ENCODE assay signal across 11 cellular contexts in the genomic region with DNA sequence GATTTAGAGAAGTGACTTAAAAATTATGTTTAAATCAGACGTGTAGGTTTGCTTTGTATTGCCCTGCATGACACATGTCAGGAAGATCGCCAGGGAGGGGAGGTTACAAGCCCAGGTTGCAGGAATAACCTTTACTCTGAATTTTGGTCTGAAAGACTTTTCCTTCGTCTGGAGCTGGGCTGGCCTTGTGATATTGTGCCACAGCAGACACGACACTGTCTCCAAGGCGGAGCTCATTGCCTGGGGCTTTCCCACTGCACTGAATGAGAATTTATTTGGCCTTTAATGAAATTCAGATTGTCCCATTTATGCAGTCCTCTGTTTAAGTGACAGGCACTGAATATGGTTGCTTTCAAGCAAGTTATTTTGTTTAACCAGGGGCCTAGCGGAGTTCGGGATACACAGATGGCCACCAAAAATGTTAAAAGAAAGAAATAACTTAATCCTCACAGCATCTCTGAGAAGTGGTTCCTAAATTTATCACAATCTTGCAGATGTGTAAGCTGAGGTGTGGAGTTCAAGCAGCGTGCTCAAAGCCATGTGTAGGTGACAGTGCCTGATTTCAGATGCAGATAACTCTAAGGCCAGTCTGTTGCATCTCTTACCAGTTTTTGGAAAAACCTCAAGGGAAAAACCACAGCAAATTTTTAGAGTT. TPM values are rescaled to one million over a fixed set of nuclear protein-coding genes. Genes with fewer than 3 reads are reported as not detected.
DNase-seq lines count a peak whose midpoint lies in the region; ATAC-seq and TF ChIP-seq lines count a peak whose summit lies in the region.
"Had no signal": no experiment of that assay in that cellular context is flagged by ENCODE, and none has a peak within 500 bp of the region (broad histone marks: within the 10 kb centered on the region; RNA-seq: fewer than 3 reads in every experiment).

No MANE protein-coding gene starts in this region.

- H3K4me3 Mint-ChIP-seq in activated CD4-positive, alpha-beta memory T cell treated with anti-CD3 and anti-CD28 coated beads for 36 hours: peak overlapping the region; percentile 66
- peak overlapping the region; percentile 77 to 82 for H3K4me3 Mint-ChIP-seq in effector memory CD8-positive, alpha-beta T cell
- no peak overlapping the region for H3K4me3 Mint-ChIP-seq in progenitor cell of endocrine pancreas (ENCODE audit: low read depth)

- peaks cover 90% of the 10 kb centered on the region for H3K4me1 Mint-ChIP-seq in activated CD4-positive, alpha-beta memory T cell treated with anti-CD3 and anti-CD28 coated beads for 36 hours (ENCODE audit: low read depth)
- peaks cover 82 to 89% of the 10 kb centered on the region in 2 donors for H3K4me1 Mint-ChIP-seq in effector memory CD8-positive, alpha-beta T cell (ENCODE audit: low read depth in 2 of 2)
- peaks cover 1% of the 10 kb centered on the region for H3K4me1 Mint-ChIP-seq in progenitor cell of endocrine pancreas (ENCODE audit: low read depth)

- peak overlapping the region; percentile 91 for H3K27ac Mint-ChIP-seq in activated CD4-positive, alpha-beta memory T cell treated with anti-CD3 and anti-CD28 coated beads for 36 hours
- peak overlapping the region; percentile 94 to 99 for H3K27ac Mint-ChIP-seq in effector memory CD8-positive, alpha-beta T cell
- no peak overlapping the region for H3K27ac Mint-ChIP-seq in progenitor cell of endocrine pancreas

- POLR2A ChIA-PET in activated CD4-positive, alpha-beta memory T cell treated with anti-CD3 and anti-CD28 coated beads for 36 hours (lab: Charles Lee): interaction anchor here (0.6 to 2.3 kb wide), 8 partner anchors 10 to 74 kb away, joined by 3 to 10 read pairs (median 3); no protein-coding TSS in a partner anchor

- CTCF ChIA-PET in activated CD4-positive, alpha-beta memory T cell treated with anti-CD3 and anti-CD28 coated beads for 36 hours (lab: Charles Lee): interaction anchor here (0.6 to 6.5 kb wide), 5 partner anchors 11 to 84 kb away, joined by 3 to 70 read pairs (median 5); no protein-coding TSS in a partner anchor

- ATAC-seq in effector memory CD8-positive, alpha-beta T cell (replicated peaks): peak; percentile 33

- peaks cover 69% of the 10 kb centered on the region for H3K36me3 Mint-ChIP-seq in activated CD4-positive, alpha-beta memory T cell treated with anti-CD3 and anti-CD28 coated beads for 36 hours
- peaks cover 95% of the 10 kb centered on the region for H3K36me3 Mint-ChIP-seq in effector memory CD8-positive, alpha-beta T cell (ENCODE audit: insufficient read depth)
- no peaks in the 10 kb centered on the region for H3K36me3 Mint-ChIP-seq in progenitor cell of endocrine pancreas (ENCODE audit: insufficient read depth)

- DNase-seq in stimulated activated CD4-positive, alpha-beta T cell treated with anti-CD3 and anti-CD28 coated beads, Interleukin-4, amount 100 ng/mL, for 1 hour: peak; percentile 46
- DNase-seq in stimulated activated CD4-positive, alpha-beta T cell treated with anti-CD3 and anti-CD28 coated beads, Interleukin-1b, Interleukin-23, amount 100 ng/mL, for 48 hours: no peak
- peak; percentile 47 for DNase-seq in activated CD4-positive, alpha-beta memory T cell treated with anti-CD3 and anti-CD28 coated beads for 36 hours
- DNase-seq in effector memory CD8-positive, alpha-beta T cell: no peak
- DNase-seq in posterior vena cava (ENCODE audit: low spot score) (no peak), GM20000 (ENCODE audit: low spot score) (no peak), progenitor cell of endocrine pancreas (ENCODE audit: low spot score, unreplicated experiment) (no peak), NCI-H524 treated with DMSO at 0.1 percent for 48 hours (lab: John Stamatoyannopoulos, UW) (no peak)
- DNase-seq: lower lobe of right lung, NCI-H1092 treated with DMSO at 0.1 percent for 48 hours, NCI-H524 had no signal

- intact Hi-C loops in activated CD4-positive, alpha-beta memory T cell treated with anti-CD3 and anti-CD28 coated beads for 36 hours (cut with micrococcal nuclease): no loop called here
- intact Hi-C loops in posterior vena cava (cut with DNase I): no loop called here

- no peaks in the 10 kb centered on the region for H3K27me3 Mint-ChIP-seq in activated CD4-positive, alpha-beta memory T cell treated with anti-CD3 and anti-CD28 coated beads for 36 hours
- H3K27me3 Mint-ChIP-seq in effector memory CD8-positive, alpha-beta T cell: no peaks in the 10 kb centered on the region
- no peaks in the 10 kb centered on the region for H3K27me3 Mint-ChIP-seq in progenitor cell of endocrine pancreas

- TF ChIP-seq CTCF in GM20000 (IDR thresholded peaks at IDR 0.05; ENCODE audit: extremely low read depth, missing control alignments) (no peak), progenitor cell of endocrine pancreas (IDR thresholded peaks at IDR 0.05; ENCODE audit: unreplicated experiment) (no peak)

- H3K9me3 Mint-ChIP-seq in activated CD4-positive, alpha-beta memory T cell treated with anti-CD3 and anti-CD28 coated beads for 36 hours: no peaks in the 10 kb centered on the region
- no peaks in the 10 kb centered on the region for H3K9me3 Mint-ChIP-seq in effector memory CD8-positive, alpha-beta T cell
- H3K9me3 Mint-ChIP-seq in progenitor cell of endocrine pancreas (ENCODE audit: low read depth): no peaks in the 10 kb centered on the region

RNA-seq across cellular contexts. Expression of gene RHOH, which starts 45.2 kb away (rescaled TPM):
- total RNA-seq in activated CD4-positive, alpha-beta memory T cell treated with anti-CD3 and anti-CD28 coated beads for 36 hours: 10 to 100 TPM; 97.5 to 98.6 TPM
- total RNA-seq in posterior vena cava (1 to 10 TPM; 3.2 to 4.2 TPM), progenitor cell of endocrine pancreas (4.5 and 5.5 TPM in 2 replicates)

Comparison
In these comparisons a context has a peak if more than half of its experiments do, and no peak if none do; other contexts are left out.
1. DNase-seq: peak in stimulated activated CD4-positive, alpha-beta T cell treated with anti-CD3 and anti-CD28 coated beads, Interleukin-4, amount 100 ng/mL, for 1 hour (single experiment) and activated CD4-positive, alpha-beta memory T cell treated with anti-CD3 and anti-CD28 coated beads for 36 hours (single experiment); none in stimulated activated CD4-positive, alpha-beta T cell treated with anti-CD3 and anti-CD28 coated beads, Interleukin-1b, Interleukin-23, amount 100 ng/mL, for 48 hours (single experiment), effector memory CD8-positive, alpha-beta T cell (0 of 3), posterior vena cava (single experiment), GM20000 (single experiment), progenitor cell of endocrine pancreas (single experiment) and NCI-H524 treated with DMSO at 0.1 percent for 48 hours (single experiment).
2. RNA of gene RHOH, which starts 45.2 kb away (total RNA-seq): 97.5 to 98.6 TPM in activated CD4-positive, alpha-beta memory T cell treated with anti-CD3 and anti-CD28 coated beads for 36 hours; 4.5 to 5.5 TPM in progenitor cell of endocrine pancreas and 3.2 to 4.2 TPM in posterior vena cava; every median in the first group is over 10 times any median in the second.